ENCODE assay signal across 1 cellular context in the genomic region with DNA sequence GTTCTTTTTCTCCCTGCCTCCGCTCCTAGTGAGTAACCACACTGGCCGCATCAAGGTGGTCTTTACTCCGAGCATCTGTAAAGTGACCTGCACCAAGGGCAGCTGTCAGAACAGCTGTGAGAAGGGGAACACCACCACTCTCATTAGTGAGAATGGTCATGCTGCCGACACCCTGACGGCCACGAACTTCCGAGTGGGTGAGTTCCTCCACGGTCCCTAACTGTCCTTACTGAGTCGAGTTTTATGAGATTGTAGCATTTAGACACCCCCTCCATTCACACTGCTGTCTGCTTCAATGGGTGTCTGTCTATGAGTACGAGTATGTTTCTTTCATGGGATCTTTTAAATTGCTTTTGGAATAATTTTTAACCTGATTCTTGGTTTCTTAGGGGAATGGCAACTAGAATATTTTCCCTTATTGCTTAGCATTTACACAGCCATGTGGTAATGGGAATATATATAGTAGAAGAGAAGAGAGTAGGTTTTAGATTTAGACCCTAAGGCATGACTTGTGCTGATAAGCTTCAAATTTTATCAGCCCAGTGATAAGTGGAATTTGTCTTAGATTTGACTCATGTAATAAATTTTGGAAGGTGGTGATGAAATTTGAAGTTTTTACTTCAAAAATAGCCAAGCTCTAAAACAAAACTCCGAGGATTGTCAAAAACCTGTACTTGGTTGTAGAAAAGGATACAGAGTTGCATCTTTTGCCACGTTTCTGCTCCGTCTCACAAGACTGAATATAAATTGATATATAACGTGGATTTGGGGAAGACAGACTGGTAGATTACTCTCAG.
TF ChIP-seq lines count a peak whose summit lies in the region.

No MANE protein-coding gene starts in this region.

TF ChIP-seq in IMR-90, 13 proteins besides CTCF, POLR2A, EP300 and RAD21 (continued from another document):
- TF ChIP-seq, protein P1, sequence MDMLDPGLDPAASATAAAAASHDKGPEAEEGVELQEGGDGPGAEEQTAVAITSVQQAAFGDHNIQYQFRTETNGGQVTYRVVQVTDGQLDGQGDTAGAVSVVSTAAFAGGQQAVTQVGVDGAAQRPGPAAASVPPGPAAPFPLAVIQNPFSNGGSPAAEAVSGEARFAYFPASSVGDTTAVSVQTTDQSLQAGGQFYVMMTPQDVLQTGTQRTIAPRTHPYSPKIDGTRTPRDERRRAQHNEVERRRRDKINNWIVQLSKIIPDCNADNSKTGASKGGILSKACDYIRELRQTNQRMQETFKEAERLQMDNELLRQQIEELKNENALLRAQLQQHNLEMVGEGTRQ (IDR thresholded peaks at IDR 0.05; ENCODE audit: low read depth, low read length), result no peak
